Comparison of ENCODE assay signal across 15 cellular contexts in genomic region chr18:26453370-26454030, GRCh38.
DNase-seq lines count a peak whose midpoint lies in the region; ATAC-seq, FAIRE-seq and TF ChIP-seq lines count a peak whose summit lies in the region.
"Had no signal": no experiment of that assay in that cellular context is flagged by ENCODE, and none has a peak within 500 bp of the region (broad histone marks: within the 10 kb centered on the region; RNA-seq: fewer than 3 reads in every experiment).

No MANE protein-coding gene starts in this region.

- peaks cover 5 to 13% of the 10 kb centered on the region in 2 experiments for H3K36me3 ChIP-seq in mesenchymal stem cell (ENCODE audit: control insufficient read depth in 1 of 2, insufficient read depth in 2 of 2, low read depth in 1 of 2, low read length in 2 of 2)
- no peaks in the 10 kb centered on the region for H3K36me3 ChIP-seq in naive thymus-derived CD4-positive, alpha-beta T cell (ENCODE audit: control insufficient read depth in 2 of 3, insufficient read depth in 3 of 3, low read length in 3 of 3)
- H3K36me3 ChIP-seq in endodermal cell (ENCODE audit: control insufficient read depth, insufficient read depth, low read length) = no peaks in the 10 kb centered on the region
- H3K36me3 ChIP-seq in upper lobe of right lung = no peaks in the 10 kb centered on the region
- no peaks in the 10 kb centered on the region for H3K36me3 ChIP-seq in small intestine (ENCODE audit: control insufficient read depth in 2 of 2, insufficient read depth in 2 of 2, low read length in 2 of 2)

- WGBS in mesenchymal stem cell = 90% methylated on average over 3 of the region's 4 CpGs
- 89 to 100% methylated on average over 1 to 4 of the region's 4 CpGs for WGBS in endodermal cell (ENCODE audit: insufficient coverage in 1 of 2, insufficient read length in 1 of 2), 2 experiments
- WGBS in small intestine, 3 donors = 81 to 88% (median 88%) methylated on average over 4 of the region's 4 CpGs

- no peak overlapping the region for H2BK12ac ChIP-seq in mesenchymal stem cell (ENCODE audit: low read length in 2 of 2)

- POLR2A ChIA-PET in naive thymus-derived CD4-positive, alpha-beta T cell (lab: Charles Lee) = no interaction called here

- H3K4me3 Mint-ChIP-seq in naive thymus-derived CD4-positive, alpha-beta T cell = no peak overlapping the region
- H3K4me3 Mint-ChIP-seq in endodermal cell = no peak overlapping the region
- H3K4me3 Mint-ChIP-seq: activated CD8-positive, alpha-beta T cell treated with anti-CD3 and anti-CD28 coated beads for 36 hours; activated naive CD4-positive, alpha-beta T cell treated with anti-CD3 and anti-CD28 coated beads, Interleukin-2, amount 50 U/mL, for 24 hours; CD14-positive monocyte; IgD-negative memory B cell had no signal

- intact Hi-C loops in naive thymus-derived CD4-positive, alpha-beta T cell (cut with micrococcal nuclease) = no loop called here
- intact Hi-C loops in upper lobe of right lung (cut with DNase I) = no loop called here

- peak overlapping the region; percentile 49 for H2BK5ac ChIP-seq in mesenchymal stem cell (ENCODE audit: low read depth, low read length, poor library complexity, severe bottlenecking)

- no peak overlapping the region for H3K23ac ChIP-seq in mesenchymal stem cell (ENCODE audit: low read length in 2 of 2)

- peaks cover 0 to 11% (median 0%) of the 10 kb centered on the region in 5 donors for H3K36me3 Mint-ChIP-seq in naive thymus-derived CD4-positive, alpha-beta T cell
- no peaks in the 10 kb centered on the region for H3K36me3 Mint-ChIP-seq in endodermal cell (ENCODE audit: low read depth)
- H3K36me3 Mint-ChIP-seq: activated naive CD4-positive, alpha-beta T cell treated with anti-CD3 and anti-CD28 coated beads, Interleukin-2, amount 50 U/mL, for 24 hours; CD14-positive monocyte had no signal

- H3K4me3 ChIP-seq in mesenchymal stem cell (ENCODE audit: insufficient read depth in 1 of 2, low read depth in 1 of 2, low read length in 2 of 2) (no peak overlapping the region), endodermal cell (ENCODE audit: low read length) (no peak overlapping the region), upper lobe of right lung (no peak overlapping the region), small intestine (ENCODE audit: low read depth in 1 of 2, low read length in 2 of 2) (no peak overlapping the region)
- no peak overlapping the region for H3K4me3 ChIP-seq in naive thymus-derived CD4-positive, alpha-beta T cell (ENCODE audit: low read length)
- H3K4me3 ChIP-seq: mucosa of descending colon, psoas muscle had no signal

- peak; percentile 63 for ATAC-seq in GM18907 (IDR thresholded peaks at IDR 0.05; ENCODE audit: unreplicated experiment)
- ATAC-seq in HG02759 (IDR thresholded peaks at IDR 0.05; ENCODE audit: unreplicated experiment) = peak; percentile 59
- ATAC-seq in naive thymus-derived CD4-positive, alpha-beta T cell = no peak
- no peak for ATAC-seq in upper lobe of right lung
- ATAC-seq: activated CD8-positive, alpha-beta T cell treated with anti-CD3 and anti-CD28 coated beads for 36 hours; mucosa of descending colon; psoas muscle had no signal

- TF ChIP-seq CTCF in endodermal cell (conservative IDR thresholded peaks at IDR 0.05) (no peak), upper lobe of right lung (IDR thresholded peaks at IDR 0.05) (no peak)

- H2BK120ac ChIP-seq in mesenchymal stem cell (ENCODE audit: low read depth, low read length) = no peak overlapping the region

- H2AFZ ChIP-seq in mesenchymal stem cell (ENCODE audit: low read depth, low read length) = no peak overlapping the region

- peaks cover 8% of the 10 kb centered on the region for H3K4me1 ChIP-seq in mesenchymal stem cell (ENCODE audit: control insufficient read depth, insufficient read depth, low read depth, low read length)
- H3K4me1 ChIP-seq in naive thymus-derived CD4-positive, alpha-beta T cell (ENCODE audit: control insufficient read depth in 2 of 2, insufficient read depth in 2 of 2, low read length in 2 of 2) = no peaks in the 10 kb centered on the region
- H3K4me1 ChIP-seq in endodermal cell (ENCODE audit: control insufficient read depth, insufficient read depth, low read length) = no peaks in the 10 kb centered on the region
- no peaks in the 10 kb centered on the region for H3K4me1 ChIP-seq in upper lobe of right lung
- H3K4me1 ChIP-seq in small intestine (ENCODE audit: control insufficient read depth in 2 of 2, insufficient read depth in 1 of 2, low read depth in 1 of 2, low read length in 1 of 2) = no peaks in the 10 kb centered on the region
- H3K4me1 ChIP-seq: psoas muscle had no signal

- H3K27me3 ChIP-seq in mesenchymal stem cell (ENCODE audit: control insufficient read depth in 1 of 2, insufficient read depth in 1 of 2, low read length in 2 of 2) (no peaks in the 10 kb centered on the region), endodermal cell (ENCODE audit: control insufficient read depth, insufficient read depth, low read length, poor library complexity, severe bottlenecking) (peaks cover 4% of the 10 kb centered on the region), upper lobe of right lung (no peaks in the 10 kb centered on the region), small intestine (ENCODE audit: control insufficient read depth in 2 of 2, insufficient read depth in 2 of 2, low read length in 2 of 2) (no peaks in the 10 kb centered on the region)
- no peaks in the 10 kb centered on the region for H3K27me3 ChIP-seq in naive thymus-derived CD4-positive, alpha-beta T cell (ENCODE audit: control insufficient read depth in 2 of 2, insufficient read depth in 2 of 2, low read length in 2 of 2)

- no peak overlapping the region for H4K91ac ChIP-seq in mesenchymal stem cell (ENCODE audit: low read length)

- H2AK5ac ChIP-seq in mesenchymal stem cell (ENCODE audit: low read length, severe bottlenecking) = no peak overlapping the region

- H3K18ac ChIP-seq in mesenchymal stem cell (ENCODE audit: low read depth in 1 of 2, low read length in 2 of 2) = no peak overlapping the region

- peak; percentile 60 for DNase-seq in NCI-H1105 (lab: John Stamatoyannopoulos, UW)
- DNase-seq in mesenchymal stem cell = no peak
- DNase-seq in naive thymus-derived CD4-positive, alpha-beta T cell = no peak
- no peak for DNase-seq in endodermal cell
- no peak for DNase-seq in upper lobe of right lung
- no peak for DNase-seq in small intestine
- DNase-seq: activated CD8-positive, alpha-beta T cell treated with anti-CD3 and anti-CD28 coated beads for 36 hours; mucosa of descending colon; psoas muscle; T1000 had no signal

- H3K9me3 Mint-ChIP-seq in naive thymus-derived CD4-positive, alpha-beta T cell = no peaks in the 10 kb centered on the region
- no peaks in the 10 kb centered on the region for H3K9me3 Mint-ChIP-seq in endodermal cell
- H3K9me3 Mint-ChIP-seq: activated CD8-positive, alpha-beta T cell treated with anti-CD3 and anti-CD28 coated beads for 36 hours; activated naive CD4-positive, alpha-beta T cell treated with anti-CD3 and anti-CD28 coated beads, Interleukin-2, amount 50 U/mL, for 24 hours; CD14-positive monocyte; IgD-negative memory B cell had no signal

- H3K9ac ChIP-seq in mesenchymal stem cell (ENCODE audit: low read length) (no peak overlapping the region), endodermal cell (ENCODE audit: extremely low read depth, low read length, poor library complexity, severe bottlenecking) (no peak overlapping the region)

- H3K4ac ChIP-seq in mesenchymal stem cell (ENCODE audit: low read depth in 1 of 2, low read length in 2 of 2) = no peak overlapping the region

- H3K79me1 ChIP-seq in mesenchymal stem cell (replicated peaks; ENCODE audit: low read length, poor library complexity, severe bottlenecking) = peaks cover 5% of the 10 kb centered on the region

- H3K27me3 Mint-ChIP-seq in naive thymus-derived CD4-positive, alpha-beta T cell = peaks cover 0 to 10% (median 6%) of the 10 kb centered on the region in 5 donors
- peaks cover 5% of the 10 kb centered on the region for H3K27me3 Mint-ChIP-seq in endodermal cell (ENCODE audit: insufficient read depth)

- H3K27ac Mint-ChIP-seq in naive thymus-derived CD4-positive, alpha-beta T cell = no peak overlapping the region
- H3K27ac Mint-ChIP-seq in endodermal cell = no peak overlapping the region
- H3K27ac Mint-ChIP-seq: activated CD8-positive, alpha-beta T cell treated with anti-CD3 and anti-CD28 coated beads for 36 hours; activated naive CD4-positive, alpha-beta T cell treated with anti-CD3 and anti-CD28 coated beads, Interleukin-2, amount 50 U/mL, for 24 hours; CD14-positive monocyte; IgD-negative memory B cell had no signal

- no peak overlapping the region for H3K14ac ChIP-seq in mesenchymal stem cell (ENCODE audit: low read length in 2 of 2)

- CTCF ChIA-PET in naive thymus-derived CD4-positive, alpha-beta T cell (lab: Charles Lee) = no interaction called here

- H3K9me3 ChIP-seq in mesenchymal stem cell (ENCODE audit: control insufficient read depth, low read length) (no peaks in the 10 kb centered on the region), endodermal cell (ENCODE audit: control insufficient read depth, low read length) (no peaks in the 10 kb centered on the region), upper lobe of right lung (no peaks in the 10 kb centered on the region), small intestine (ENCODE audit: control insufficient read depth, low read depth) (no peaks in the 10 kb centered on the region)
- no peaks in the 10 kb centered on the region for H3K9me3 ChIP-seq in naive thymus-derived CD4-positive, alpha-beta T cell (ENCODE audit: control insufficient read depth in 2 of 3, low read length in 3 of 3)
- H3K9me3 ChIP-seq: mucosa of descending colon, psoas muscle had no signal

- H3K4me1 Mint-ChIP-seq in naive thymus-derived CD4-positive, alpha-beta T cell = peaks cover 0 to 2% (median 0%) of the 10 kb centered on the region in 7 donors
- H3K4me1 Mint-ChIP-seq in endodermal cell = peaks cover 14% of the 10 kb centered on the region
- H3K4me1 Mint-ChIP-seq: activated naive CD4-positive, alpha-beta T cell treated with anti-CD3 and anti-CD28 coated beads, Interleukin-2, amount 50 U/mL, for 24 hours had no signal

- FAIRE-seq in small intestine (lab: Jason Lieb, UNC) = no peak

- no peak overlapping the region for H2BK15ac ChIP-seq in mesenchymal stem cell (ENCODE audit: low read depth, poor library complexity, severe bottlenecking)

- H3K4me2 ChIP-seq in mesenchymal stem cell (ENCODE audit: low read length, poor library complexity, severe bottlenecking) = no peak overlapping the region

- H4K8ac ChIP-seq in mesenchymal stem cell (ENCODE audit: low read length) = no peak overlapping the region

- H3K27ac ChIP-seq in mesenchymal stem cell (ENCODE audit: low read length, poor library complexity, severe bottlenecking) (peak overlapping the region; percentile 86), endodermal cell (ENCODE audit: low read depth, low read length) (no peak overlapping the region), upper lobe of right lung (no peak overlapping the region), small intestine (ENCODE audit: low read depth in 1 of 2, low read length in 1 of 2) (no peak overlapping the region)
- no peak overlapping the region for H3K27ac ChIP-seq in naive thymus-derived CD4-positive, alpha-beta T cell (ENCODE audit: low read depth, low read length)
- H3K27ac ChIP-seq: psoas muscle had no signal

Comparison
In these comparisons a context has a peak if more than half of its experiments do, and no peak if none do; other contexts are left out.
1. ATAC-seq: peak in GM18907 (single experiment) and HG02759 (single experiment); none in naive thymus-derived CD4-positive, alpha-beta T cell (single experiment) and upper lobe of right lung (single experiment).